9 cellular contexts compared by ENCODE assay signal in the genomic region with DNA sequence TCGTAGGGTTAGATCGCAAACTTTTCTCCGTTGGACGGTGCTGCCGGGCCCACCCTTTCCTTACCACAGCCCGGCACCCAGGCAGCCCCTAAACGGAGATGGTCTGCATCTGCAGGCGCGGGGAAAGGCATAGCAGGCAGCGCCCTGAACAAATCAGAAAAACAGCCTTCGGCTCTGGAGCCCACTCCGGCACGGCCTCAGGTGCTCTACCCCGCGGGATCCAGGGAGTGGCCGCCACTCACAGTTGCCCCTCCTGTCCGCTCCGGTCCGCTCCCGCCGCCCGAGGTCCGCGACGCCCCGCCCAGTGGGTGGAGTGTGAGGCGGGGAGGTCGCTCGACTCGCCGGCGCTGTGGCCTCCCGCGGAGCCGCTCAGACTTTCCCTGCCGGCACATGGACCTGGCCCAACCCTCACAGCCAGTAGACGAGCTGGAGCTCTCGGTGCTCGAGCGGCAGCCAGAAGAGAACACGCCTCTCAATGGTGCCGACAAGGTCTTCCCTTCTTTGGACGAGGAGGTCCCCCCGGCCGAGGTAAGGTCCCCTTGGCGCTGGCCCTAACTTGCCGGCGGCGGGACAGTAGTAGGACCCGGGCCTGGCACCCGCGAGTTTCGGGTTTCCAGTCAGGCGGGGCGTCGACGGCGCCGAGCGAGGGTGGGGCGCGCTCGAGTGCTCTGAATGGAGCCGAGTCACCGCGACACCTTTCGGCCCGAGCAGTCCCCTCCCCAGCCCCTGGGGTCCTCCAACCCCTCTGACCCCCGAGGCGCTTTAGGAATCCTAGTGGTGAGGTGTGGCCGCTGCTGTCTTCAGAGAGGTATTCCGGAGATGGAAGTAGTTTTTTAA. TPM values are rescaled to one million over a fixed set of nuclear protein-coding genes. Genes with fewer than 3 reads are reported as not detected.
DNase-seq lines count a peak whose midpoint lies in the region; ATAC-seq and TF ChIP-seq lines count a peak whose summit lies in the region.
"Had no signal": no experiment of that assay in that cellular context is flagged by ENCODE, and none has a peak within 500 bp of the region (broad histone marks: within the 10 kb centered on the region; RNA-seq: fewer than 3 reads in every experiment).

TSS of gene C3orf52 (plus strand) at position 372 of the 837 bp plus-strand sequence. CDS start at position 391, 19 bp downstream.

- H3K27me3 ChIP-seq in dorsolateral prefrontal cortex: peaks cover 0 to 5% (median 0%) of the 10 kb centered on the region in 45 donors
- no peaks in the 10 kb centered on the region for H3K27me3 ChIP-seq in right lobe of liver

- H3K9me3 ChIP-seq in right lobe of liver: no peaks in the 10 kb centered on the region

- 4% methylated on average over 15 of the region's 72 CpGs for WGBS in right lobe of liver (ENCODE audit: insufficient coverage, low coverage, low lambda C conversion rate, missing lambda C conversion rate)

- ATAC-seq in HG02981 (IDR thresholded peaks at IDR 0.05; ENCODE audit: unreplicated experiment) (peak; percentile 67), right lobe of liver (peak; percentile 99 to 100 (median 99))

- no peaks in the 10 kb centered on the region for H3K36me3 ChIP-seq in right lobe of liver

- TF ChIP-seq POLR2A in right lobe of liver (IDR thresholded peaks at IDR 0.05): no peak

- H3K27ac ChIP-seq in dorsolateral prefrontal cortex (no peak within 1 kb of the TSS), right lobe of liver (no peak within 1 kb of the TSS)

- H3K4me3 ChIP-seq in dorsolateral prefrontal cortex (peak within 1 kb of the TSS; percentile 42 to 84 (median 62)), right lobe of liver (peak within 1 kb of the TSS; percentile 49 to 50 (median 50))

- DNase-seq in NCI-H524 (lab: John Stamatoyannopoulos, UW) (peak; percentile 50 to 68), NCI-H524 treated with DMSO at 0.1 percent for 48 hours (lab: John Stamatoyannopoulos, UW) (no peak), NCI-H345 (lab: John Stamatoyannopoulos, UW) (peak; percentile 77), dorsolateral prefrontal cortex (peak in 9 of 10 donors; percentile 24 to 70 (median 48)), right lobe of liver (peak; percentile 80 to 87 (median 86))
- peak; percentile 68 to 76 for DNase-seq in activated CD4-positive, alpha-beta T cell treated with anti-CD3 and anti-CD28 coated beads, Interleukin-2, amount 50 U/mL, for 48 hours
- DNase-seq in stimulated activated CD4-positive, alpha-beta T cell treated with anti-CD3 and anti-CD28 coated beads, Interleukin-4, amount 100 ng/mL, for 1 hour: peak; percentile 53
- DNase-seq: DND-41 had no signal

- peaks cover 0 to 5% (median 0%) of the 10 kb centered on the region in 4 donors for H3K4me1 ChIP-seq in right lobe of liver

- intact Hi-C loops in dorsolateral prefrontal cortex (cut with DNase I) (no loop called here), right lobe of liver (cut with DNase I) (no loop called here)

- TF ChIP-seq CTCF in dorsolateral prefrontal cortex (IDR thresholded peaks at IDR 0.05 in 54 of 56, conservative IDR thresholded peaks at IDR 0.05 in 2 of 56; ENCODE audit: low read depth in 1 of 56, partially characterized antibody in 56 of 56) (no peak), right lobe of liver (IDR thresholded peaks at IDR 0.05) (no peak)

RNA-seq across cellular contexts. Expression of gene C3orf52, which starts in this region (rescaled TPM):
- total RNA-seq in dorsolateral prefrontal cortex (1 to 10 TPM in 89 of 120 experiments, under 1 TPM in 31; 0.30 to 4.1 (median 1.5) TPM), right lobe of liver (under 1 TPM; 0.12 to 0.69 (median 0.34) TPM)

Comparison
In these comparisons a context has a peak if more than half of its experiments do, and no peak if none do; other contexts are left out.
1. Peak in DNase-seq, ATAC-seq and H3K4me3 ChIP-seq in right lobe of liver; RNA of the gene not detected or under 1 TPM.